In genomic region chr4:103074598-103075434, GRCh38 we compare ENCODE assay signal across 8 cellular contexts. TPM values are rescaled to one million over a fixed set of nuclear protein-coding genes. Genes with fewer than 3 reads are reported as not detected.
DNase-seq lines count a peak whose midpoint lies in the region; ATAC-seq and TF ChIP-seq lines count a peak whose summit lies in the region.

No MANE protein-coding gene starts in this region.

- H3K36me3 Mint-ChIP-seq in activated T-cell treated with anti-CD3 and anti-CD28 coated beads, Interleukin-2, amount 50 U/mL, for 4 hours (ENCODE audit: insufficient read depth) = peaks cover 2% of the 10 kb centered on the region
- H3K36me3 Mint-ChIP-seq in activated T-helper 2 cell treated with anti-CD3 and anti-CD28 coated beads, Interferon-gamma antibody, Interleukin-2, Interleukin-4, amounts not matched to agents 10 μg/mL and 5 μg/mL and 100 μg/mL, durations not matched to agents 14 hours and 24 hours and 36 hours (ENCODE audit: low read depth) = peaks cover 47% of the 10 kb centered on the region

- H3K4me3 Mint-ChIP-seq in activated T-cell treated with anti-CD3 and anti-CD28 coated beads, Interleukin-2, amount 50 U/mL, for 4 hours = peak overlapping the region; percentile 91
- peak overlapping the region; percentile 90 for H3K4me3 Mint-ChIP-seq in activated T-helper 2 cell treated with anti-CD3 and anti-CD28 coated beads, Interferon-gamma antibody, Interleukin-2, Interleukin-4, amounts not matched to agents 10 μg/mL and 5 μg/mL and 100 μg/mL, durations not matched to agents 14 hours and 24 hours and 36 hours (ENCODE audit: low read depth)

- WGBS in lower leg skin, 2 donors = 80 to 83% methylated on average over 10 of the region's 10 CpGs

- no peaks in the 10 kb centered on the region for H3K36me3 ChIP-seq in gastrocnemius medialis

- intact Hi-C loops in activated T-helper 2 cell treated with anti-CD3 and anti-CD28 coated beads, Interferon-gamma antibody, Interleukin-2, Interleukin-4, amounts not matched to agents 10 μg/mL and 5 μg/mL and 100 μg/mL, durations not matched to agents 14 hours and 24 hours and 36 hours (cut with micrococcal nuclease) = loop anchor here (5.0 kb wide), 2 partner anchors 208 to 628 kb away; partner anchors contain the start of gene CISD2
- intact Hi-C loops in lower leg skin (cut with DNase I; ENCODE audit: low total_unique reads) = no loop called here
- intact Hi-C loops in gastrocnemius medialis (cut with DNase I; ENCODE audit: low total_unique reads) = loop anchor here (2.0 to 5.0 kb wide), 2 partner anchors 22 to 248 kb away; partner anchors contain the start of gene UBE2D3

- no peaks in the 10 kb centered on the region for H3K9me3 ChIP-seq in gastrocnemius medialis

- TF ChIP-seq CTCF in retinal pigment epithelial cell (conservative IDR thresholded peaks at IDR 0.05; ENCODE audit: low read depth, low read length) (no peak), lower leg skin (IDR thresholded peaks at IDR 0.05) (no peak), gastrocnemius medialis (IDR thresholded peaks at IDR 0.05 in 4 of 5, conservative IDR thresholded peaks at IDR 0.05 in 1 of 5) (no peak)

- no peak for ATAC-seq in activated T-cell treated with anti-CD3 and anti-CD28 coated beads, Interleukin-2, amount 50 U/mL, for 4 hours
- peak; percentile 31 for ATAC-seq in HG03135 (IDR thresholded peaks at IDR 0.05; ENCODE audit: unreplicated experiment)
- no peak for ATAC-seq in gastrocnemius medialis

- in situ Hi-C loops in gastrocnemius medialis (cut with MboI; ENCODE audit: low sequenced_read_pairs in 4 of 4) = no loop called here

- H3K9me3 Mint-ChIP-seq in activated T-cell treated with anti-CD3 and anti-CD28 coated beads, Interleukin-2, amount 50 U/mL, for 4 hours = no peaks in the 10 kb centered on the region
- H3K9me3 Mint-ChIP-seq in activated T-helper 2 cell treated with anti-CD3 and anti-CD28 coated beads, Interferon-gamma antibody, Interleukin-2, Interleukin-4, amounts not matched to agents 10 μg/mL and 5 μg/mL and 100 μg/mL, durations not matched to agents 14 hours and 24 hours and 36 hours = no peaks in the 10 kb centered on the region

- no peak for TF ChIP-seq POLR2A in lower leg skin (IDR thresholded peaks at IDR 0.05)
- no peak for TF ChIP-seq POLR2A in gastrocnemius medialis (IDR thresholded peaks at IDR 0.05)

- H3K27me3 Mint-ChIP-seq in activated T-cell treated with anti-CD3 and anti-CD28 coated beads, Interleukin-2, amount 50 U/mL, for 4 hours (ENCODE audit: low read depth) = no peaks in the 10 kb centered on the region
- no peaks in the 10 kb centered on the region for H3K27me3 Mint-ChIP-seq in activated T-helper 2 cell treated with anti-CD3 and anti-CD28 coated beads, Interferon-gamma antibody, Interleukin-2, Interleukin-4, amounts not matched to agents 10 μg/mL and 5 μg/mL and 100 μg/mL, durations not matched to agents 14 hours and 24 hours and 36 hours (ENCODE audit: low read depth)

- H3K4me1 ChIP-seq in gastrocnemius medialis = peaks cover 6 to 21% of the 10 kb centered on the region in 2 donors

- no peaks in the 10 kb centered on the region for H3K27me3 ChIP-seq in gastrocnemius medialis

- peak overlapping the region; percentile 98 for H3K27ac Mint-ChIP-seq in activated T-helper 2 cell treated with anti-CD3 and anti-CD28 coated beads, Interferon-gamma antibody, Interleukin-2, Interleukin-4, amounts not matched to agents 10 μg/mL and 5 μg/mL and 100 μg/mL, durations not matched to agents 14 hours and 24 hours and 36 hours

- H3K4me1 Mint-ChIP-seq in activated T-cell treated with anti-CD3 and anti-CD28 coated beads, Interleukin-2, amount 50 U/mL, for 4 hours (ENCODE audit: low read depth) = peaks cover 42% of the 10 kb centered on the region
- H3K4me1 Mint-ChIP-seq in activated T-helper 2 cell treated with anti-CD3 and anti-CD28 coated beads, Interferon-gamma antibody, Interleukin-2, Interleukin-4, amounts not matched to agents 10 μg/mL and 5 μg/mL and 100 μg/mL, durations not matched to agents 14 hours and 24 hours and 36 hours (ENCODE audit: low read depth) = peaks cover 48% of the 10 kb centered on the region

- peak overlapping the region; percentile 76 for H3K4me3 ChIP-seq in retinal pigment epithelial cell (ENCODE audit: low read length)
- H3K4me3 ChIP-seq in lower leg skin (ENCODE audit: low read depth, poor library complexity, severe bottlenecking) = no peak overlapping the region
- H3K4me3 ChIP-seq in gastrocnemius medialis = peak overlapping the region in 1 of 4 donors; percentile 94

- no peak for DNase-seq in activated T-cell treated with anti-CD3 and anti-CD28 coated beads, Interleukin-2, amount 50 U/mL, for 4 hours
- no peak for DNase-seq in activated T-cell treated with anti-CD3 and anti-CD28 coated beads, Interleukin-2, amount 50 U/mL, for 1 hour
- no peak for DNase-seq in activated T-helper 2 cell treated with anti-CD3 and anti-CD28 coated beads, Interferon-gamma antibody, Interleukin-2, Interleukin-4, amounts not matched to agents 10 μg/mL and 5 μg/mL and 100 μg/mL, durations not matched to agents 14 hours and 24 hours and 36 hours (ENCODE audit: low spot score)
- DNase-seq in retinal pigment epithelial cell (ENCODE audit: low read depth) = no peak
- DNase-seq in HK-2 (ENCODE audit: unreplicated experiment) = no peak
- DNase-seq in lower leg skin (ENCODE audit: low spot score in 2 of 2) = no peak
- DNase-seq in gastrocnemius medialis = no peak

- peak overlapping the region in 1 of 4 donors; percentile 95 for H3K27ac ChIP-seq in gastrocnemius medialis

RNA-seq across cellular contexts. Expression of gene SLC9B2, which starts 1.7 kb away (rescaled TPM):
- 10 to 100 TPM; 41.7 to 47.0 (median 44.4) TPM for total RNA-seq in activated T-cell treated with anti-CD3 and anti-CD28 coated beads, Interleukin-2, amount 50 U/mL, for 4 hours
- 34.6 and 37.9 TPM in 2 replicates for total RNA-seq in activated T-helper 2 cell treated with anti-CD3 and anti-CD28 coated beads, Interferon-gamma antibody, Interleukin-2, Interleukin-4, amounts not matched to agents 10 μg/mL and 5 μg/mL and 100 μg/mL, durations not matched to agents 14 hours and 24 hours and 36 hours
- total RNA-seq in lower leg skin = 1 to 10 TPM; 1.3 to 4.3 (median 2.8) TPM
- 1 to 10 TPM; 2.0 to 6.1 (median 2.3) TPM for total RNA-seq in gastrocnemius medialis

RNA-seq across cellular contexts. Expression of gene BDH2, which starts 24.8 kb away (rescaled TPM):
- total RNA-seq in activated T-cell treated with anti-CD3 and anti-CD28 coated beads, Interleukin-2, amount 50 U/mL, for 4 hours = 1 to 10 TPM; 6.7 to 9.0 (median 7.3) TPM
- 16.0 and 16.3 TPM in 2 replicates for total RNA-seq in activated T-helper 2 cell treated with anti-CD3 and anti-CD28 coated beads, Interferon-gamma antibody, Interleukin-2, Interleukin-4, amounts not matched to agents 10 μg/mL and 5 μg/mL and 100 μg/mL, durations not matched to agents 14 hours and 24 hours and 36 hours
- 10 to 100 TPM; 29.9 to 44.5 (median 38.9) TPM for total RNA-seq in lower leg skin
- 10 to 100 TPM; 11.6 to 40.3 (median 18.5) TPM for total RNA-seq in gastrocnemius medialis

RNA-seq across cellular contexts. Expression of gene SLC9B1, which starts 55.3 kb away (rescaled TPM):
- total RNA-seq in activated T-cell treated with anti-CD3 and anti-CD28 coated beads, Interleukin-2, amount 50 U/mL, for 4 hours = under 1 TPM; 0.47 to 0.68 (median 0.56) TPM
- total RNA-seq in activated T-helper 2 cell treated with anti-CD3 and anti-CD28 coated beads, Interferon-gamma antibody, Interleukin-2, Interleukin-4, amounts not matched to agents 10 μg/mL and 5 μg/mL and 100 μg/mL, durations not matched to agents 14 hours and 24 hours and 36 hours = 0.28 and 0.57 TPM in 2 replicates
- total RNA-seq in lower leg skin = 1 to 10 TPM in 1 of 4 donors, under 1 TPM in 3; 0.30 to 1.4 (median 0.51) TPM
- total RNA-seq in gastrocnemius medialis = not detected
